ENCODE assay signal across 17 cellular contexts in the genomic region with DNA sequence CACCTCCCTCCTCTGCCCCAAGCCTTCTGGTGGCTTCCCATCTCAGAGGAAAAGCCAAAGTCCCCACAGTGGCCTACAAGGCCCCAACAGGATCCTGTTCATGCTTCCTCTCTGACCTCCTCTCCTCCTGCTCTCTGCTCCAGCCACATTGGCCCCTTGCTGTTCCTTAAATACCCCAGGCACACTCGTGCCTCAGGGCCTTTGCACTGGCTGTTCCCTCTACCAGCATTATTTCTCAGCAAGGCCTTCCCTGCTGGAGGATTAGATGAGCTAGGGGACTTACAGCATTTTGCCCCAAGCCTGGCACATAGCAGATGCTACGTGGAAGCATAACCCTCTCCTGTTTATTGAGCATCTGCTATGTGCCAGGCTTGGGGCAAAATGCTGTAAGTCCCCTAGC. TPM values are rescaled to one million over a fixed set of nuclear protein-coding genes. Genes with fewer than 3 reads are reported as not detected.
"Had no signal": no experiment of that assay in that cellular context is flagged by ENCODE, and none has a peak within 500 bp of the region (broad histone marks: within the 10 kb centered on the region; RNA-seq: fewer than 3 reads in every experiment).

No MANE protein-coding gene starts in this region.

- H3K27me3 ChIP-seq: foreskin keratinocyte, suprapubic skin had no signal

- DNase-seq: activated naive CD4-positive, alpha-beta T cell treated with Interleukin-2 at 50 U/mL for 16 hours; activated T-cell treated with anti-CD3 and anti-CD28 coated beads for 4 hours; caudate nucleus; cortex of kidney; effector memory CD4-positive, alpha-beta T cell; foreskin keratinocyte; left ventricle myocardium inferior; naive thymus-derived CD8-positive, alpha-beta T cell; stimulated activated CD4-positive, alpha-beta T cell treated with anti-CD3 and anti-CD28 coated beads, Interleukin-4, amount 100 ng/mL, for 4 hours; stimulated activated CD8-positive, alpha-beta memory T cell treated with anti-CD3 and anti-CD28 coated beads, Interleukin-4, amount 100 ng/mL, for 48 hours; T-helper 9 cell had no signal

- H3K27ac ChIP-seq: foreskin keratinocyte, left ventricle myocardium inferior, suprapubic skin had no signal

- H3K36me3 Mint-ChIP-seq: memory B cell; naive thymus-derived CD8-positive, alpha-beta T cell had no signal

- ATAC-seq: activated CD4-positive, CD25-positive, alpha-beta regulatory T cell treated with anti-CD3 and anti-CD28 coated beads, Interleukin-2, amount 50 U/mL, for 24 hours; foreskin keratinocyte; naive thymus-derived CD8-positive, alpha-beta T cell had no signal

- H3K27ac Mint-ChIP-seq: memory B cell; stimulated activated naive CD8-positive, alpha-beta T cell treated with anti-CD3 and anti-CD28 coated beads, Interleukin-15, Interleukin-2, amounts not matched to agents 100 ng/mL and 50 ng/mL, for 24 hours had no signal

- H3K36me3 ChIP-seq: left ventricle myocardium inferior, suprapubic skin had no signal

- H3K27me3 Mint-ChIP-seq: stimulated activated naive CD8-positive, alpha-beta T cell treated with anti-CD3 and anti-CD28 coated beads, Interleukin-15, Interleukin-2, amounts not matched to agents 100 ng/mL and 50 ng/mL, for 24 hours had no signal

- H3K9me3 ChIP-seq: left ventricle myocardium inferior, suprapubic skin had no signal

- H3K9me3 Mint-ChIP-seq: memory B cell; naive thymus-derived CD8-positive, alpha-beta T cell; stimulated activated naive CD8-positive, alpha-beta T cell treated with anti-CD3 and anti-CD28 coated beads, Interleukin-15, Interleukin-2, amounts not matched to agents 100 ng/mL and 50 ng/mL, for 24 hours had no signal

- H3K4me1 Mint-ChIP-seq: memory B cell; naive thymus-derived CD8-positive, alpha-beta T cell had no signal

- H3K4me3 ChIP-seq: left ventricle myocardium inferior, skin epidermis, suprapubic skin had no signal

- H3K4me3 Mint-ChIP-seq: memory B cell; naive thymus-derived CD8-positive, alpha-beta T cell; stimulated activated naive CD8-positive, alpha-beta T cell treated with anti-CD3 and anti-CD28 coated beads, Interleukin-15, Interleukin-2, amounts not matched to agents 100 ng/mL and 50 ng/mL, for 24 hours had no signal

RNA-seq across cellular contexts. Expression of gene CCN5, which starts 7.8 kb away (rescaled TPM):
- total RNA-seq: foreskin keratinocyte; kidney epithelial cell; naive thymus-derived CD8-positive, alpha-beta T cell had no signal
- polyA plus RNA-seq: foreskin keratinocyte; naive thymus-derived CD8-positive, alpha-beta T cell had no signal

RNA-seq across cellular contexts. Expression of gene KCNK15, which starts 22.7 kb away (rescaled TPM):
- total RNA-seq: foreskin keratinocyte; naive thymus-derived CD8-positive, alpha-beta T cell had no signal
- polyA plus RNA-seq: naive thymus-derived CD8-positive, alpha-beta T cell had no signal
